1 cellular context compared by ENCODE assay signal in the genomic region with DNA sequence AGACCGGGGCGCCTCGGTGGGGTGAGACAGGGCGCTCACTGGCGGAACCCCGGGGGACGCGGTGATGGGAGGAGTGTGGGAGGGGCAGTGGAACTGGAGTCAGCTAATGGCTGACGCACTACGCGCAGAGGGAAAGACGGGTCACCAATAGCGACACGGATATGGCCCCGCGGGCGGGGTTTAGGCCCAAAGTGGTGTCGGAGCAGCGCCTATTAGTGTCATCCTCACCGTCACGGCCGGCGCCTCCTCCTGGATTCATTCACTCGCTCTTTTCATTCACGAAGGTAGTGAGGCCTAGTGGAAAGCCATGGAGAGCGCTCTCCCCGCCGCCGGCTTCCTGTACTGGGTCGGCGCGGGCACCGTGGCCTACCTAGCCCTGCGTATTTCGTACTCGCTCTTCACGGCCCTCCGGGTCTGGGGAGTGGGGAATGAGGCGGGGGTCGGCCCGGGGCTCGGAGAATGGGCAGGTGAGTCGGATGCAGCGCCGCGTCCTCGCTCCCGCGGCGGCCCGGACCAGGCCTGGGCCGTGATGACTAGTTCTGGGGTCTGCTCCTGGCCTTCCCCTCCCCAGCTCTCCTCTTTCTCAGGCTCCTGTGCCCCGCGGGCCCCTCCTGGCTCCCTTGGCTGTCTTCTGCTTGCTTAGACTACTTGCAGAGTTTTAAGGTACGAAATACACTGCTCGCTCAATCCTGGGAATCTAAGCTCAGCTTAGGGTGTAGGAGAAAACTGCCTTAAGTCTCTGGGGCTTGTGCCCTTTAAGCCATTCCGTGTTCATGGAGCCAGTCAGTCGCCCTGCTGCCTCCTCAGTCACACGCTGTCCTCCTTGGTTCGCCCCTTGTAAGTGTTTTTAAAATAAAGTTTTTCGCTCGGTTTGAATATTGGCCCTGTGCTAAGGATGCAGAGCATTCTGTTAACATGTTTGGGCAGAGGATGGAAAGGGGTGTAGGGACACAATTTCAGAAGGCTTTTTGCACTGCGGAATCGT.
TF ChIP-seq lines count a peak whose summit lies in the region.

A gene (plus strand): TSS at position 218 of the 985 bp plus-strand sequence. CDS start 90 bp downstream, at position 308.

TF ChIP-seq in HepG2, 621 proteins besides CTCF, POLR2A, EP300 and RAD21 (continued from another document and continues in another):
- TF ChIP-seq HNRNPH1 (optimal IDR thresholded peaks at IDR 0.05; ENCODE audit: low read depth, low read length), result no peak
- TF ChIP-seq RORA (CRISPR knock-in tag; IDR thresholded peaks at IDR 0.05), result no peak
- TF ChIP-seq SIX1 (CRISPR knock-in tag; IDR thresholded peaks at IDR 0.05; ENCODE audit: borderline replicate concordance), result no peak; the same call in 1 of the 2 replicates
- TF ChIP-seq, protein P1, sequence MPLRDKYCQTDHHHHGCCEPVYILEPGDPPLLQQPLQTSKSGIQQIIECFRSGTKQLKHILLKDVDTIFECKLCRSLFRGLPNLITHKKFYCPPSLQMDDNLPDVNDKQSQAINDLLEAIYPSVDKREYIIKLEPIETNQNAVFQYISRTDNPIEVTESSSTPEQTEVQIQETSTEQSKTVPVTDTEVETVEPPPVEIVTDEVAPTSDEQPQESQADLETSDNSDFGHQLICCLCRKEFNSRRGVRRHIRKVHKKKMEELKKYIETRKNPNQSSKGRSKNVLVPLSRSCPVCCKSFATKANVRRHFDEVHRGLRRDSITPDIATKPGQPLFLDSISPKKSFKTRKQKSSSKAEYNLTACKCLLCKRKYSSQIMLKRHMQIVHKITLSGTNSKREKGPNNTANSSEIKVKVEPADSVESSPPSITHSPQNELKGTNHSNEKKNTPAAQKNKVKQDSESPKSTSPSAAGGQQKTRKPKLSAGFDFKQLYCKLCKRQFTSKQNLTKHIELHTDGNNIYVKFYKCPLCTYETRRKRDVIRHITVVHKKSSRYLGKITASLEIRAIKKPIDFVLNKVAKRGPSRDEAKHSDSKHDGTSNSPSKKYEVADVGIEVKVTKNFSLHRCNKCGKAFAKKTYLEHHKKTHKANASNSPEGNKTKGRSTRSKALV (CRISPR knock-in tag; IDR thresholded peaks at IDR 0.05), result peak; percentile 59; the same call in 1 of the 2 replicates
- no peak for TF ChIP-seq REXO4 (CRISPR knock-in tag; IDR thresholded peaks at IDR 0.05; ENCODE audit: borderline replicate concordance)
- TF ChIP-seq ASH2L (IDR thresholded peaks at IDR 0.05; ENCODE audit: insufficient read length, low read depth, low read length), result peak; percentile 32
- TF ChIP-seq, protein P2, sequence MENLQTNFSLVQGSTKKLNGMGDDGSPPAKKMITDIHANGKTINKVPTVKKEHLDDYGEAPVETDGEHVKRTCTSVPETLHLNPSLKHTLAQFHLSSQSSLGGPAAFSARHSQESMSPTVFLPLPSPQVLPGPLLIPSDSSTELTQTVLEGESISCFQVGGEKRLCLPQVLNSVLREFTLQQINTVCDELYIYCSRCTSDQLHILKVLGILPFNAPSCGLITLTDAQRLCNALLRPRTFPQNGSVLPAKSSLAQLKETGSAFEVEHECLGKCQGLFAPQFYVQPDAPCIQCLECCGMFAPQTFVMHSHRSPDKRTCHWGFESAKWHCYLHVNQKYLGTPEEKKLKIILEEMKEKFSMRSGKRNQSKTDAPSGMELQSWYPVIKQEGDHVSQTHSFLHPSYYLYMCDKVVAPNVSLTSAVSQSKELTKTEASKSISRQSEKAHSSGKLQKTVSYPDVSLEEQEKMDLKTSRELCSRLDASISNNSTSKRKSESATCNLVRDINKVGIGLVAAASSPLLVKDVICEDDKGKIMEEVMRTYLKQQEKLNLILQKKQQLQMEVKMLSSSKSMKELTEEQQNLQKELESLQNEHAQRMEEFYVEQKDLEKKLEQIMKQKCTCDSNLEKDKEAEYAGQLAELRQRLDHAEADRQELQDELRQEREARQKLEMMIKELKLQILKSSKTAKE (CRISPR knock-in tag; IDR thresholded peaks at IDR 0.05; ENCODE audit: borderline replicate concordance), result no peak
- TF ChIP-seq ATF1 (CRISPR knock-in tag; IDR thresholded peaks at IDR 0.05), result peak; percentile 84
- TF ChIP-seq SMARCC2 (IDR thresholded peaks at IDR 0.05), result no peak
- TF ChIP-seq, protein P3, sequence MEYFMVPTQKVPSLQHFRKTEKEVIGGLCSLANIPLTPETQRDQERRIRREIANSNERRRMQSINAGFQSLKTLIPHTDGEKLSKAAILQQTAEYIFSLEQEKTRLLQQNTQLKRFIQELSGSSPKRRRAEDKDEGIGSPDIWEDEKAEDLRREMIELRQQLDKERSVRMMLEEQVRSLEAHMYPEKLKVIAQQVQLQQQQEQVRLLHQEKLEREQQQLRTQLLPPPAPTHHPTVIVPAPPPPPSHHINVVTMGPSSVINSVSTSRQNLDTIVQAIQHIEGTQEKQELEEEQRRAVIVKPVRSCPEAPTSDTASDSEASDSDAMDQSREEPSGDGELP (IDR thresholded peaks at IDR 0.05; ENCODE audit: borderline replicate concordance, low read depth), result peak; percentile 34; the same call in 1 of the 2 replicates
- TF ChIP-seq ZC3H4 (CRISPR knock-in tag; IDR thresholded peaks at IDR 0.05; ENCODE audit: borderline replicate concordance), result no peak
- no peak for TF ChIP-seq SMARCE1 (IDR thresholded peaks at IDR 0.05; ENCODE audit: borderline replicate concordance)
- no peak; the same call in 1 of the 2 replicates for TF ChIP-seq ARHGAP35 (CRISPR knock-in tag; IDR thresholded peaks at IDR 0.05; ENCODE audit: borderline replicate concordance)
- TF ChIP-seq, protein P4, sequence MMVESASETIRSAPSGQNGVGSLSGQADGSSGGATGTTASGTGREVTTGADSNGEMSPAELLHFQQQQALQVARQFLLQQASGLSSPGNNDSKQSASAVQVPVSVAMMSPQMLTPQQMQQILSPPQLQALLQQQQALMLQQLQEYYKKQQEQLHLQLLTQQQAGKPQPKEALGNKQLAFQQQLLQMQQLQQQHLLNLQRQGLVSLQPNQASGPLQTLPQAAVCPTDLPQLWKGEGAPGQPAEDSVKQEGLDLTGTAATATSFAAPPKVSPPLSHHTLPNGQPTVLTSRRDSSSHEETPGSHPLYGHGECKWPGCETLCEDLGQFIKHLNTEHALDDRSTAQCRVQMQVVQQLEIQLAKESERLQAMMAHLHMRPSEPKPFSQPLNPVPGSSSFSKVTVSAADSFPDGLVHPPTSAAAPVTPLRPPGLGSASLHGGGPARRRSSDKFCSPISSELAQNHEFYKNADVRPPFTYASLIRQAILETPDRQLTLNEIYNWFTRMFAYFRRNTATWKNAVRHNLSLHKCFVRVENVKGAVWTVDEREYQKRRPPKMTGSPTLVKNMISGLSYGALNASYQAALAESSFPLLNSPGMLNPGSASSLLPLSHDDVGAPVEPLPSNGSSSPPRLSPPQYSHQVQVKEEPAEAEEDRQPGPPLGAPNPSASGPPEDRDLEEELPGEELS (CRISPR knock-in tag; IDR thresholded peaks at IDR 0.05), result no peak
- TF ChIP-seq, protein P5, sequence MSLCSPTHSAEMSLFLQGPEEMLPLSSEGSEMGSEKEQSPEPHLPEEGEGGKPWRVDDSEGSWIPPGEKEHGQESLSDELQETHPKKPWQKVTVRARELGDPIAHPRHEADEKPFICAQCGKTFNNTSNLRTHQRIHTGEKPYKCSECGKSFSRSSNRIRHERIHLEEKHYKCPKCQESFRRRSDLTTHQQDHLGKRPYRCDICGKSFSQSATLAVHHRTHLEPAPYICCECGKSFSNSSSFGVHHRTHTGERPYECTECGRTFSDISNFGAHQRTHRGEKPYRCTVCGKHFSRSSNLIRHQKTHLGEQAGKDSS (CRISPR knock-in tag; IDR thresholded peaks at IDR 0.05; ENCODE audit: borderline replicate concordance, low read depth), result peak; percentile 83
- TF ChIP-seq POGZ (CRISPR knock-in tag; IDR thresholded peaks at IDR 0.05), result peak; percentile 98
- TF ChIP-seq PRMT3 (CRISPR knock-in tag; IDR thresholded peaks at IDR 0.05; ENCODE audit: borderline replicate concordance, low read depth), result no peak
- TF ChIP-seq GPN1 (CRISPR knock-in tag; IDR thresholded peaks at IDR 0.05; ENCODE audit: borderline replicate concordance), result no peak
- TF ChIP-seq ZMYM3 (CRISPR knock-in tag; IDR thresholded peaks at IDR 0.05), result no peak; the same call in 1 of the 2 replicates
- peak; percentile 75; the same call in 1 of the 2 replicates for TF ChIP-seq ZNF430 (CRISPR knock-in tag; IDR thresholded peaks at IDR 0.05)
- TF ChIP-seq, protein P6, sequence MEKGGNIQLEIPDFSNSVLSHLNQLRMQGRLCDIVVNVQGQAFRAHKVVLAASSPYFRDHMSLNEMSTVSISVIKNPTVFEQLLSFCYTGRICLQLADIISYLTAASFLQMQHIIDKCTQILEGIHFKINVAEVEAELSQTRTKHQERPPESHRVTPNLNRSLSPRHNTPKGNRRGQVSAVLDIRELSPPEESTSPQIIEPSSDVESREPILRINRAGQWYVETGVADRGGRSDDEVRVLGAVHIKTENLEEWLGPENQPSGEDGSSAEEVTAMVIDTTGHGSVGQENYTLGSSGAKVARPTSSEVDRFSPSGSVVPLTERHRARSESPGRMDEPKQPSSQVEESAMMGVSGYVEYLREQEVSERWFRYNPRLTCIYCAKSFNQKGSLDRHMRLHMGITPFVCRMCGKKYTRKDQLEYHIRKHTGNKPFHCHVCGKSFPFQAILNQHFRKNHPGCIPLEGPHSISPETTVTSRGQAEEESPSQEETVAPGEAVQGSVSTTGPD (CRISPR knock-in tag; IDR thresholded peaks at IDR 0.05), result no peak
- no peak for TF ChIP-seq NFRKB (IDR thresholded peaks at IDR 0.05)
- no peak for TF ChIP-seq TP53 (CRISPR knock-in tag; conservative IDR thresholded peaks at IDR 0.05)
- TF ChIP-seq ZNF441 (CRISPR knock-in tag; IDR thresholded peaks at IDR 0.05; ENCODE audit: borderline replicate concordance), result no peak
- TF ChIP-seq CBX1 (IDR thresholded peaks at IDR 0.05; ENCODE audit: low read depth), result no peak
- no peak for TF ChIP-seq ZNF282 (IDR thresholded peaks at IDR 0.05; ENCODE audit: partially characterized antibody)
- TF ChIP-seq NFIC (IDR thresholded peaks at IDR 0.05; ENCODE audit: low read length), result no peak
- TF ChIP-seq, protein P7, sequence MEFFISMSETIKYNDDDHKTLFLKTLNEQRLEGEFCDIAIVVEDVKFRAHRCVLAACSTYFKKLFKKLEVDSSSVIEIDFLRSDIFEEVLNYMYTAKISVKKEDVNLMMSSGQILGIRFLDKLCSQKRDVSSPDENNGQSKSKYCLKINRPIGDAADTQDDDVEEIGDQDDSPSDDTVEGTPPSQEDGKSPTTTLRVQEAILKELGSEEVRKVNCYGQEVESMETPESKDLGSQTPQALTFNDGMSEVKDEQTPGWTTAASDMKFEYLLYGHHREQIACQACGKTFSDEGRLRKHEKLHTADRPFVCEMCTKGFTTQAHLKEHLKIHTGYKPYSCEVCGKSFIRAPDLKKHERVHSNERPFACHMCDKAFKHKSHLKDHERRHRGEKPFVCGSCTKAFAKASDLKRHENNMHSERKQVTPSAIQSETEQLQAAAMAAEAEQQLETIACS (CRISPR knock-in tag; IDR thresholded peaks at IDR 0.05), result no peak
- no peak; the same call in 1 of the 2 replicates for TF ChIP-seq ZNF160 (CRISPR knock-in tag; IDR thresholded peaks at IDR 0.05)
- TF ChIP-seq ZSCAN31 (CRISPR knock-in tag; IDR thresholded peaks at IDR 0.05; ENCODE audit: low read depth), result peak; percentile 54
- TF ChIP-seq, protein P8, sequence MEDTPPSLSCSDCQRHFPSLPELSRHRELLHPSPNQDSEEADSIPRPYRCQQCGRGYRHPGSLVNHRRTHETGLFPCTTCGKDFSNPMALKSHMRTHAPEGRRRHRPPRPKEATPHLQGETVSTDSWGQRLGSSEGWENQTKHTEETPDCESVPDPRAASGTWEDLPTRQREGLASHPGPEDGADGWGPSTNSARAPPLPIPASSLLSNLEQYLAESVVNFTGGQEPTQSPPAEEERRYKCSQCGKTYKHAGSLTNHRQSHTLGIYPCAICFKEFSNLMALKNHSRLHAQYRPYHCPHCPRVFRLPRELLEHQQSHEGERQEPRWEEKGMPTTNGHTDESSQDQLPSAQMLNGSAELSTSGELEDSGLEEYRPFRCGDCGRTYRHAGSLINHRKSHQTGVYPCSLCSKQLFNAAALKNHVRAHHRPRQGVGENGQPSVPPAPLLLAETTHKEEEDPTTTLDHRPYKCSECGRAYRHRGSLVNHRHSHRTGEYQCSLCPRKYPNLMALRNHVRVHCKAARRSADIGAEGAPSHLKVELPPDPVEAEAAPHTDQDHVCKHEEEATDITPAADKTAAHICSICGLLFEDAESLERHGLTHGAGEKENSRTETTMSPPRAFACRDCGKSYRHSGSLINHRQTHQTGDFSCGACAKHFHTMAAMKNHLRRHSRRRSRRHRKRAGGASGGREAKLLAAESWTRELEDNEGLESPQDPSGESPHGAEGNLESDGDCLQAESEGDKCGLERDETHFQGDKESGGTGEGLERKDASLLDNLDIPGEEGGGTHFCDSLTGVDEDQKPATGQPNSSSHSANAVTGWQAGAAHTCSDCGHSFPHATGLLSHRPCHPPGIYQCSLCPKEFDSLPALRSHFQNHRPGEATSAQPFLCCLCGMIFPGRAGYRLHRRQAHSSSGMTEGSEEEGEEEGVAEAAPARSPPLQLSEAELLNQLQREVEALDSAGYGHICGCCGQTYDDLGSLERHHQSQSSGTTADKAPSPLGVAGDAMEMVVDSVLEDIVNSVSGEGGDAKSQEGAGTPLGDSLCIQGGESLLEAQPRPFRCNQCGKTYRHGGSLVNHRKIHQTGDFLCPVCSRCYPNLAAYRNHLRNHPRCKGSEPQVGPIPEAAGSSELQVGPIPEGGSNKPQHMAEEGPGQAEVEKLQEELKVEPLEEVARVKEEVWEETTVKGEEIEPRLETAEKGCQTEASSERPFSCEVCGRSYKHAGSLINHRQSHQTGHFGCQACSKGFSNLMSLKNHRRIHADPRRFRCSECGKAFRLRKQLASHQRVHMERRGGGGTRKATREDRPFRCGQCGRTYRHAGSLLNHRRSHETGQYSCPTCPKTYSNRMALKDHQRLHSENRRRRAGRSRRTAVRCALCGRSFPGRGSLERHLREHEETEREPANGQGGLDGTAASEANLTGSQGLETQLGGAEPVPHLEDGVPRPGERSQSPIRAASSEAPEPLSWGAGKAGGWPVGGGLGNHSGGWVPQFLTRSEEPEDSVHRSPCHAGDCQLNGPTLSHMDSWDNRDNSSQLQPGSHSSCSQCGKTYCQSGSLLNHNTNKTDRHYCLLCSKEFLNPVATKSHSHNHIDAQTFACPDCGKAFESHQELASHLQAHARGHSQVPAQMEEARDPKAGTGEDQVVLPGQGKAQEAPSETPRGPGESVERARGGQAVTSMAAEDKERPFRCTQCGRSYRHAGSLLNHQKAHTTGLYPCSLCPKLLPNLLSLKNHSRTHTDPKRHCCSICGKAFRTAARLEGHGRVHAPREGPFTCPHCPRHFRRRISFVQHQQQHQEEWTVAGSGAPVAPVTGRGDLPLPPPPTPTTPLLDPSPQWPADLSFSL (CRISPR knock-in tag; IDR thresholded peaks at IDR 0.05), result no peak
- no peak for TF ChIP-seq ZNF644 (CRISPR knock-in tag; IDR thresholded peaks at IDR 0.05; ENCODE audit: low read depth)
- peak; percentile 65 for TF ChIP-seq ZNF350 (CRISPR knock-in tag; IDR thresholded peaks at IDR 0.05; ENCODE audit: borderline replicate concordance, low read depth)
- TF ChIP-seq RCOR2 (CRISPR knock-in tag; IDR thresholded peaks at IDR 0.05), result no peak
